15 cellular contexts compared by ENCODE assay signal in the genomic region with DNA sequence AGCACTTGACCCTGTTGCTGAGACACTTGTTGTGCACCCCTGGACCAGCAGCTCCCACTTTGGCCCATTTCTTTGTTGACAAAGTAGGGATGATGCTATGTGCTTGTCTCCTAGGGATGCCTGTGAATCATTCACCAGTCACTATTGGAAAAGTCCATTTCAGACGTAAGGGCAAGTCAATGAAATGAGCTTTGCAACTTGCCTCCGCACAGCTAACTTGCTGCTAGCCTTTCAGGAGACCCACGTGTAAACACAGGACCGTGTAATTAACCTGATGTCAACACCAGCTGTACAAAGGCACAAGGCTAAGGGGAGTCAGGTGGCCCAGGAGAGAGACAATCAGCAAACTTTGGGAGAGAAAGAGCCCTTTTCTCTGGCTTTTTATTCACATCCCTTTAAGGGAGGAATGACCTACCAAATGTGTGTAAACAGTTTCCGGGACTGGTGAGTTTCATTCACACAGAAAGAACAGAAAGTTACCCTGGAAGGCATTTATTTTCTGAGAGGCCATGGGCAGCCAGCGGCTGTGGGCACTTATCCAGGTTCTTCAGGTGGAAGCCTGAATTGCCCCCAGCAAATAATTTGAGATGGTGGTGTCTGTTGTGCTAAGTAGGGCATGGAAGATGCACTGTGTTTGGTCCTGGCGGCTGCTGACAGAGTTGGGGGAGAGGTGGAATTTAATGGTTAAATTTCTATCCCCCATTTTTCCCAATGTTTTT. TPM values are rescaled to one million over a fixed set of nuclear protein-coding genes. Genes with fewer than 3 reads are reported as not detected.
A peak's percentile ranks its signal among the peaks of the same experiment; 100 is the strongest.
DNase-seq lines count a peak whose midpoint lies in the region; ATAC-seq and TF ChIP-seq lines count a peak whose summit lies in the region.
"Had no signal": no experiment of that assay in that cellular context is flagged by ENCODE, and none has a peak within 500 bp of the region (broad histone marks: within the 10 kb centered on the region; RNA-seq: fewer than 3 reads in every experiment).

No MANE protein-coding gene starts in this region.

- no peaks in the 10 kb centered on the region for H3K9me3 Mint-ChIP-seq in CD14-positive monocyte
- H3K9me3 Mint-ChIP-seq: activated T-helper 2 cell treated with anti-CD3 and anti-CD28 coated beads, Interferon-gamma antibody, Interleukin-2, Interleukin-4, amounts not matched to agents 10 μg/mL and 5 μg/mL and 100 μg/mL, durations not matched to agents 14 hours and 24 hours and 36 hours; central memory CD8-positive, alpha-beta T cell had no signal

- no peak for TF ChIP-seq CTCF in CD14-positive monocyte (IDR thresholded peaks at IDR 0.05)

- no peak for ATAC-seq in HG02884 (IDR thresholded peaks at IDR 0.05; ENCODE audit: unreplicated experiment)
- ATAC-seq: HCT116 had no signal

- no peaks in the 10 kb centered on the region for H3K4me1 Mint-ChIP-seq in CD14-positive monocyte
- H3K4me1 Mint-ChIP-seq: central memory CD8-positive, alpha-beta T cell had no signal

- no peak overlapping the region for H3K4me3 Mint-ChIP-seq in CD14-positive monocyte
- H3K4me3 Mint-ChIP-seq: B cell; central memory CD8-positive, alpha-beta T cell had no signal

- no peaks in the 10 kb centered on the region for H3K36me3 Mint-ChIP-seq in CD14-positive monocyte

- intact Hi-C loops in CD14-positive monocyte (cut with micrococcal nuclease): no loop called here

- peak; percentile 95 for DNase-seq in COR-L47 (lab: John Stamatoyannopoulos, UW)
- DNase-seq in HuH-7 (ENCODE audit: low spot score): peak; percentile 20
- peak; percentile 89 for DNase-seq in NCI-H748 treated with DMSO at 0.1 percent for 48 hours (lab: John Stamatoyannopoulos, UW)
- peak; percentile 33 for DNase-seq in fibroblast of peridontal ligament (ENCODE audit: extremely low read depth)
- no peak for DNase-seq in CD14-positive monocyte (ENCODE audit: low spot score)
- DNase-seq in T1000 (lab: John Stamatoyannopoulos, UW): no peak
- DNase-seq in NCI-H446 (lab: John Stamatoyannopoulos, UW): no peak
- DNase-seq: kidney glomerular epithelial cell; Right ventricle myocardium superior; stimulated activated CD4-positive, alpha-beta T cell treated with anti-CD3 and anti-CD28 coated beads, Interleukin-1b, Interleukin-23, amount 100 ng/mL, for 48 hours had no signal

- peaks cover 0 to 1% (median 0%) of the 10 kb centered on the region in 3 donors for H3K27me3 Mint-ChIP-seq in CD14-positive monocyte (ENCODE audit: low read depth in 3 of 3)
- H3K27me3 Mint-ChIP-seq: B cell; central memory CD8-positive, alpha-beta T cell had no signal

- H3K27ac Mint-ChIP-seq in CD14-positive monocyte: no peak overlapping the region
- H3K27ac Mint-ChIP-seq: activated T-helper 2 cell treated with anti-CD3 and anti-CD28 coated beads, Interferon-gamma antibody, Interleukin-2, Interleukin-4, amounts not matched to agents 10 μg/mL and 5 μg/mL and 100 μg/mL, durations not matched to agents 14 hours and 24 hours and 36 hours; B cell had no signal

RNA-seq across cellular contexts. Expression of gene TIPARP, which starts 54.0 kb away (rescaled TPM):
- polyA plus RNA-seq in CD14-positive monocyte: 10 to 100 TPM; 12.7 to 16.7 TPM

Comparison
In these comparisons a context has a peak if more than half of its experiments do, and no peak if none do; other contexts are left out.
1. DNase-seq: peak in COR-L47 (single experiment), HuH-7 (single experiment), NCI-H748 treated with DMSO at 0.1 percent for 48 hours (single experiment) and fibroblast of peridontal ligament (single experiment); none in CD14-positive monocyte (single experiment), T1000 (single experiment) and NCI-H446 (0 of 2).